8 cellular contexts compared by ENCODE assay signal in genomic region chr12:751192-751827, GRCh38. TPM values are rescaled to one million over a fixed set of nuclear protein-coding genes. Genes with fewer than 3 reads are reported as not detected.
A peak's percentile ranks its signal among the peaks of the same experiment; 100 is the strongest.
DNase-seq lines count a peak whose midpoint lies in the region; ATAC-seq and TF ChIP-seq lines count a peak whose summit lies in the region.

No MANE protein-coding gene starts in this region.

- peaks cover 27% of the 10 kb centered on the region for H3K36me3 ChIP-seq in NT2/D1 (ENCODE audit: insufficient read depth, insufficient read length, low read length)

- peak; percentile 36 for ATAC-seq in GM21360 (IDR thresholded peaks at IDR 0.05; ENCODE audit: unreplicated experiment)

- no peaks in the 10 kb centered on the region for H3K27me3 ChIP-seq in NT2/D1 (ENCODE audit: insufficient read depth, insufficient read length)

- DNase-seq in Caki2 (ENCODE audit: low read depth): peak; percentile 93
- DNase-seq in HUDEP-2 (lab: John Stamatoyannopoulos, UW; ENCODE audit: unreplicated experiment in 76 of 76): peak; percentile 34 to 95 (median 89)
- DNase-seq in NT2/D1 (ENCODE audit: low read depth, low spot score): peak; percentile 100
- peak; percentile 70 for DNase-seq in activated CD8-positive, alpha-beta memory T cell treated with anti-CD3 and anti-CD28 coated beads, Interleukin-2, amount 50 U/mL, for 24 hours (ENCODE audit: extremely low read depth)
- peak; percentile 95 for DNase-seq in epithelial cell of esophagus (ENCODE audit: low read depth)
- DNase-seq in middle frontal gyrus (ENCODE audit: extremely low spot score, low spot score): peak; percentile 87
- peak; percentile 86 to 90 for DNase-seq in stimulated activated CD8-positive, alpha-beta memory T cell treated with anti-CD3 and anti-CD28 coated beads, Interleukin-15, amount 100 ng/mL, for 48 hours (ENCODE audit: low read depth in 2 of 2)

- in situ Hi-C loops in Caki2 (cut with HindIII; ENCODE audit: low pct_unique_long_range_greater_than_20kb, low sequenced_read_pairs): no loop called here

- H3K4me1 ChIP-seq in NT2/D1 (ENCODE audit: insufficient read depth, insufficient read length): peaks cover 3% of the 10 kb centered on the region

- peak; percentile 70 for TF ChIP-seq CTCF in epithelial cell of esophagus (IDR thresholded peaks at IDR 0.05; ENCODE audit: insufficient read depth, low read depth, low read length, missing control alignments)

- H3K9me3 ChIP-seq in NT2/D1 (ENCODE audit: insufficient read depth, low read length): no peaks in the 10 kb centered on the region

- peak overlapping the region; percentile 76 for H3K9ac ChIP-seq in NT2/D1 (ENCODE audit: insufficient read length, low read depth)

- H3K4me3 ChIP-seq in NT2/D1 (ENCODE audit: insufficient read length, low read depth) (peak overlapping the region; percentile 27), epithelial cell of esophagus (ENCODE audit: low read length) (peak overlapping the region; percentile 46)

RNA-seq across cellular contexts. Expression of gene WNK1, which starts 1.1 kb away (rescaled TPM):
- 17.5 and 26.5 TPM in 2 replicates for total RNA-seq in Caki2 (2014; rRNA removed; shearing (Covaris generic); ENCODE audit: low replicate concordance)

Comparison
In these comparisons a context has a peak if more than half of its experiments do, and no peak if none do; other contexts are left out.
1. Peak in every context shown above with its lines: DNase-seq, ATAC-seq and H3K4me3 ChIP-seq.